ENCODE assay signal across 1 cellular context in the genomic region with DNA sequence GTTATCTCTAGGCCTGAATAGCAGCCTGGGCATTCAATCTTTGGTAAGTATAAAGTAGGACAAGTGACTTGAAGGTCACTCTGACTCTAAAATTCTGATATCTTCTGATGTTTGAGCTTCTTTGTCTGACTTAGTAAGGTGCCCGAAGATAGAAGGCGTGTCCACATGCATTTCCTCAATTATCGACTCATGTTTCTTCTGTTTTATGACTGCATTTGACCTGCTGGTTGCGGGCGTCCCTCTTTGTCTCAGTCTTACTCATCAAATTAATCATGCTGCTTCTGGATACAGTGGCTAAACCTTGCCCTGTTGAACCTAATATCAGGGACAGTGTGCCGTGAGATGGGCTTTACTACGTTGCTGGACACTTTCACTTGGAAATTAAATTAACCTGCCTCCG.
TF ChIP-seq lines count a peak whose summit lies in the region.

No MANE protein-coding gene starts in this region.

TF ChIP-seq in HCT116, 20 proteins besides CTCF, POLR2A, EP300 and RAD21:
- TF ChIP-seq EZH2 (IDR thresholded peaks at IDR 0.05) (no peak), FOSL1 (IDR thresholded peaks at IDR 0.05; ENCODE audit: low read depth) (0 out of 2 replicates have a peak, but pooled peaks have one; percentile 31)
